Comparison of ENCODE assay signal across 9 cellular contexts in genomic region chrX:135931644-135932487, GRCh38. TPM values are rescaled to one million over a fixed set of nuclear protein-coding genes. Genes with fewer than 3 reads are reported as not detected.
DNase-seq lines count a peak whose midpoint lies in the region; TF ChIP-seq lines count a peak whose summit lies in the region.
"Had no signal": no experiment of that assay in that cellular context is flagged by ENCODE, and none has a peak within 500 bp of the region (broad histone marks: within the 10 kb centered on the region; RNA-seq: fewer than 3 reads in every experiment).

No MANE protein-coding gene starts in this region.

- H3K4me2 ChIP-seq in GM23248 (ENCODE audit: unreplicated experiment) = no peak overlapping the region

- no peaks in the 10 kb centered on the region for H3K27me3 ChIP-seq in GM23248 (replicated peaks; ENCODE audit: insufficient read depth)
- no peaks in the 10 kb centered on the region for H3K27me3 ChIP-seq in ovary

- H3K27ac ChIP-seq in GM23248 (no peak overlapping the region), ovary (no peak overlapping the region)
- H3K27ac ChIP-seq: SK-N-MC had no signal

- H3K79me2 ChIP-seq in GM23248 (ENCODE audit: insufficient read depth) = no peaks in the 10 kb centered on the region

- H3K9me3 ChIP-seq in GM23248 (ENCODE audit: low read depth) (no peaks in the 10 kb centered on the region), ovary (no peaks in the 10 kb centered on the region)

- 42 to 53% methylated on average over 13 to 18 of the region's 19 CpGs for WGBS in GM23248 (ENCODE audit: low coverage in 1 of 2, low lambda C conversion rate in 2 of 2, missing lambda C conversion rate in 2 of 2), 2 experiments
- 36 to 43% (median 41%) methylated on average over 19 of the region's 19 CpGs for WGBS in ovary, 3 donors

- H3K9ac ChIP-seq in GM23248 = no peak overlapping the region

- no peak for TF ChIP-seq EP300 in ovary (IDR thresholded peaks at IDR 0.05)

- H2AFZ ChIP-seq in GM23248 = no peak overlapping the region

- H3K4me3 ChIP-seq in GM23248 (no peak overlapping the region), fibroblast of mammary gland (ENCODE audit: control insufficient read depth, low read depth, low read length) (no peak overlapping the region), ovary (no peak overlapping the region)
- H3K4me3 ChIP-seq: SK-N-MC had no signal

- peak; percentile 74 for TF ChIP-seq CTCF in fibroblast of mammary gland (conservative IDR thresholded peaks at IDR 0.05; ENCODE audit: control insufficient read depth, insufficient read depth, low read depth, low read length)
- TF ChIP-seq CTCF in ovary (IDR thresholded peaks at IDR 0.05) = peak in 2 of 3 donors; percentile 21 to 27

- H3K9me2 ChIP-seq in GM23248 (ENCODE audit: insufficient read depth) = no peaks in the 10 kb centered on the region

- no peaks in the 10 kb centered on the region for H4K20me1 ChIP-seq in GM23248 (ENCODE audit: insufficient read depth)

- intact Hi-C loops in ovary (cut with DNase I) = no loop called here

- no peaks in the 10 kb centered on the region for H3F3A ChIP-seq in GM23248 (ENCODE audit: insufficient read depth)

- H3K36me3 ChIP-seq in GM23248 (ENCODE audit: low read depth) = no peaks in the 10 kb centered on the region
- H3K36me3 ChIP-seq in ovary = no peaks in the 10 kb centered on the region

- no peak for TF ChIP-seq POLR2A in ovary (IDR thresholded peaks at IDR 0.05)

- DNase-seq in Caki2 (ENCODE audit: low read depth) (peak; percentile 6), GM23248 (peak; percentile 42), NCI-H526 treated with DMSO at 0.1 percent for 48 hours (lab: John Stamatoyannopoulos, UW) (peak; percentile 7), fibroblast of mammary gland (ENCODE audit: low read depth) (peak; percentile 45), ovary (peak in 3 of 5 donors; percentile 19 to 40 (median 21)), hepatic stellate cell (ENCODE audit: low spot score) (no peak), ureter (ENCODE audit: low spot score) (no peak)
- peak; percentile 54 for DNase-seq in activated CD8-positive, alpha-beta memory T cell treated with anti-CD3 and anti-CD28 coated beads, Interleukin-2, amount 50 U/mL, for 48 hours

- no peaks in the 10 kb centered on the region for H3K4me1 ChIP-seq in GM23248 (ENCODE audit: insufficient read depth)
- no peaks in the 10 kb centered on the region for H3K4me1 ChIP-seq in ovary (ENCODE audit: insufficient read depth)

- in situ Hi-C loops in Caki2 (cut with HindIII; ENCODE audit: low pct_unique_long_range_greater_than_20kb, low sequenced_read_pairs) (no loop called here), GM23248 (cut with MboI) (no loop called here)

RNA-seq across cellular contexts. Expression of gene SAGE1, which starts 38.4 kb away (rescaled TPM):
- total RNA-seq in Caki2 (2014; rRNA removed; shearing (Covaris generic); ENCODE audit: low replicate concordance) = not detected in 2 replicates
- not detected in 2 replicates for total RNA-seq in GM23248 (2014; rRNA removed; shearing (Covaris generic))
- polyA plus RNA-seq in GM23248 (2016; fragmentation: Nextera tagmentation; extraction: Ambion mirVana) (not detected in 2 replicates), ovary (not detected)
- total RNA-seq in ovary (not detected), ureter (not detected)

RNA-seq across cellular contexts. Expression of gene CT45A10, which starts 38.6 kb away (rescaled TPM):
- not detected in 2 replicates for total RNA-seq in Caki2 (2014; rRNA removed; shearing (Covaris generic); ENCODE audit: low replicate concordance)
- total RNA-seq in GM23248 (2014; rRNA removed; shearing (Covaris generic)) = not detected in 2 replicates
- polyA plus RNA-seq in GM23248 (2016; fragmentation: Nextera tagmentation; extraction: Ambion mirVana) (not detected in 2 replicates), ovary (not detected)
- total RNA-seq in ovary (under 1 TPM in 1 of 7 donors, not detected in 6; 0.92 TPM), ureter (not detected)

RNA-seq across cellular contexts. Expression of gene MMGT1, which starts 41.9 kb away (rescaled TPM):
- 13.9 and 17.2 TPM in 2 replicates for total RNA-seq in Caki2 (2014; rRNA removed; shearing (Covaris generic); ENCODE audit: low replicate concordance)
- total RNA-seq in GM23248 (2014; rRNA removed; shearing (Covaris generic)) = 28.6 and 30.6 TPM in 2 replicates
- 24.7 and 26.3 TPM in 2 replicates for polyA plus RNA-seq in GM23248 (2016; fragmentation: Nextera tagmentation; extraction: Ambion mirVana)
- total RNA-seq in ovary = 10 to 100 TPM; 19.1 to 27.1 (median 23.6) TPM
- 10 to 100 TPM; 12.1 to 30.3 TPM for polyA plus RNA-seq in ovary
- 25.0 TPM for total RNA-seq in ureter

RNA-seq across cellular contexts. Expression of gene SLC9A6, which starts 53.4 kb away (rescaled TPM):
- total RNA-seq in Caki2 (2014; rRNA removed; shearing (Covaris generic); ENCODE audit: low replicate concordance) = 3.0 and 7.1 TPM in 2 replicates
- 24.5 and 27.0 TPM in 2 replicates for total RNA-seq in GM23248 (2014; rRNA removed; shearing (Covaris generic))
- polyA plus RNA-seq in GM23248 (2016; fragmentation: Nextera tagmentation; extraction: Ambion mirVana) (11.4 and 13.1 TPM in 2 replicates), ovary (10 to 100 TPM in 1 of 2 donors, 1 to 10 TPM in 1; 9.2 to 12.7 TPM)
- total RNA-seq in ovary (10 to 100 TPM; 10.5 to 18.6 (median 13.5) TPM), ureter (12.9 TPM)

Comparison
In these comparisons a context has a peak if more than half of its experiments do, and no peak if none do; other contexts are left out.
1. DNase-seq: peak in Caki2 (single experiment), GM23248 (single experiment), NCI-H526 treated with DMSO at 0.1 percent for 48 hours (single experiment), activated CD8-positive, alpha-beta memory T cell treated with anti-CD3 and anti-CD28 coated beads, Interleukin-2, amount 50 U/mL, for 48 hours (single experiment), fibroblast of mammary gland (single experiment) and ovary (3 of 5); none in hepatic stellate cell (single experiment) and ureter (single experiment).